13 cellular contexts compared by ENCODE assay signal in the genomic region with DNA sequence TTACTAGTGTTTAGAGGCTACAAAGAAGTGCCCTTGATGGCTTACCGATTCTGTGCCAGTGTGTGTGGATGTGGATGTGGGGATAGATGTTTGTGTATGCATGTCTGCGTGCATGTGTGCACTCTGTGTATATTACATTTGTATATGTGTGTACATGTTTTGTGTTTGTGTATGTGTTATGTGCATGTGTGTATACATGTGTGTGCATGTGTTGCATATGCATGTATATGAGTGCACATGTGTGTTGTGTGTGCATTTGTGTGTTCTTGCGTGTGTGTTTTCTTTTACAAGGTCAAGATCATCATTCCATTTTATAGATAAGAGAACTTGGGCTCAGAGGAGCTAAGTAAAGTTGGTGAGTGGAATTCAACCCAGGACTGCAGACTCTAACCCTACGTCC.
DNase-seq lines count a peak whose midpoint lies in the region; ATAC-seq, FAIRE-seq and TF ChIP-seq lines count a peak whose summit lies in the region.
"Had no signal": no experiment of that assay in that cellular context is flagged by ENCODE, and none has a peak within 500 bp of the region (broad histone marks: within the 10 kb centered on the region; RNA-seq: fewer than 3 reads in every experiment).

No MANE protein-coding gene starts in this region.

- H3K4me3 ChIP-seq in HepG2 (replicated peaks in 1 of 3; ENCODE audit: insufficient read depth in 1 of 3, low read depth in 2 of 3, low read length in 3 of 3) (no peak overlapping the region), right lobe of liver (no peak overlapping the region), osteoblast (ENCODE audit: insufficient read depth, low read length) (no peak overlapping the region), tibial artery (no peak overlapping the region)
- H3K4me3 ChIP-seq: GM12878 had no signal

- in situ Hi-C loops in HepG2 (cut with HindIII; ENCODE audit: extremely low pct_ligation_motif_present, low pct_unique_long_range_greater_than_20kb) = no loop called here

- TF ChIP-seq RAD21 in HepG2 (CRISPR knock-in tag; IDR thresholded peaks at IDR 0.05) = no peak

- H2AFZ ChIP-seq in HepG2 (ENCODE audit: low read length) (no peak overlapping the region), osteoblast (ENCODE audit: low read length) (no peak overlapping the region)

- POLR2A ChIA-PET in HepG2 (lab: Yijun Ruan, JAX) = no interaction called here
- POLR2A ChIA-PET in RWPE1 (lab: Yijun Ruan, JAX; ENCODE audit: low non-redundant PET) = no interaction called here

- H3K79me2 ChIP-seq in HepG2 (ENCODE audit: insufficient read depth, low read length) = no peaks in the 10 kb centered on the region
- no peaks in the 10 kb centered on the region for H3K79me2 ChIP-seq in osteoblast (ENCODE audit: insufficient read depth, low read length)

- TF ChIP-seq EP300 in HepG2 (IDR thresholded peaks at IDR 0.05; ENCODE audit: low read depth in 2 of 2, low read length in 2 of 2) (no peak), HepG2 (CRISPR knock-in tag; IDR thresholded peaks at IDR 0.05; ENCODE audit: borderline replicate concordance) (no peak)

- H3K27ac ChIP-seq in HepG2 (ENCODE audit: extremely low read length, insufficient read depth, low read length) = no peak overlapping the region
- H3K27ac ChIP-seq in right lobe of liver = no peak overlapping the region
- peak overlapping the region; percentile 76 for H3K27ac ChIP-seq in RWPE1
- H3K27ac ChIP-seq in osteoblast (ENCODE audit: low read depth, low read length) = peak overlapping the region; percentile 40
- H3K27ac ChIP-seq in tibial artery = no peak overlapping the region
- H3K27ac ChIP-seq: C4-2B had no signal

- H3K36me3 ChIP-seq in HepG2 (replicated peaks in 1 of 2; ENCODE audit: control insufficient read depth in 1 of 2, insufficient read depth in 2 of 2, low read length in 2 of 2) (no peaks in the 10 kb centered on the region), right lobe of liver (no peaks in the 10 kb centered on the region), osteoblast (ENCODE audit: insufficient read depth, low read length) (no peaks in the 10 kb centered on the region), tibial artery (no peaks in the 10 kb centered on the region)

- FAIRE-seq in HepG2 (lab: Jason Lieb, UNC) = no peak
- FAIRE-seq: GM12878, GM18507 had no signal

- TF ChIP-seq CTCF in HepG2 (CRISPR knock-in tag; IDR thresholded peaks at IDR 0.05) (no peak), right lobe of liver (IDR thresholded peaks at IDR 0.05) (no peak), RWPE1 (conservative IDR thresholded peaks at IDR 0.05; ENCODE audit: low read depth) (no peak), osteoblast (IDR thresholded peaks at IDR 0.05; ENCODE audit: extremely low read depth, low read depth, low read length) (no peak), tibial artery (IDR thresholded peaks at IDR 0.05) (no peak)

- H3K4me1 ChIP-seq in HepG2 (ENCODE audit: insufficient read depth, low read length) = no peaks in the 10 kb centered on the region
- no peaks in the 10 kb centered on the region for H3K4me1 ChIP-seq in right lobe of liver
- H3K4me1 ChIP-seq in osteoblast (ENCODE audit: insufficient read depth, low read length) = peaks cover 14% of the 10 kb centered on the region
- no peaks in the 10 kb centered on the region for H3K4me1 ChIP-seq in tibial artery

- intact Hi-C loops in HepG2 (cut with micrococcal nuclease; ENCODE audit: unreplicated experiment) = no loop called here
- intact Hi-C loops in right lobe of liver (cut with DNase I) = no loop called here
- intact Hi-C loops in tibial artery (cut with DNase I; ENCODE audit: low total_unique reads) = no loop called here

- TF ChIP-seq POLR2A in HepG2 (IDR thresholded peaks at IDR 0.05; ENCODE audit: insufficient read depth in 1 of 2, low read depth in 2 of 2, low read length in 2 of 2) = no peak
- TF ChIP-seq POLR2A in right lobe of liver (IDR thresholded peaks at IDR 0.05) = no peak

- BruUV-seq in HepG2 (replicated peaks; lab: Mats Ljungman, UMichigan) = no TSS peak

- no peaks in the 10 kb centered on the region for H3K9me3 ChIP-seq in HepG2 (ENCODE audit: low read length)
- no peaks in the 10 kb centered on the region for H3K9me3 ChIP-seq in right lobe of liver
- H3K9me3 ChIP-seq in osteoblast (ENCODE audit: low read depth, low read length) = peaks cover 4% of the 10 kb centered on the region
- no peaks in the 10 kb centered on the region for H3K9me3 ChIP-seq in tibial artery

- H4K20me1 ChIP-seq in HepG2 (ENCODE audit: insufficient read depth, low read length) = no peaks in the 10 kb centered on the region
- H4K20me1 ChIP-seq in osteoblast (ENCODE audit: insufficient read depth, low read length) = no peaks in the 10 kb centered on the region

- ATAC-seq in HepG2 (no peak), right lobe of liver (no peak)
- ATAC-seq: GM12878 had no signal

- no peak overlapping the region for H3K4me2 ChIP-seq in HepG2 (ENCODE audit: low read depth, low read length)
- H3K4me2 ChIP-seq in osteoblast (ENCODE audit: insufficient read depth, low read length) = no peak overlapping the region

- CTCF ChIA-PET in HepG2 (lab: Yijun Ruan, JAX; ENCODE audit: low intra/inter-chr PET ratio, low total read pairs) = no interaction called here
- CTCF ChIA-PET in RWPE1 (lab: Yijun Ruan, JAX) = interaction anchor here (0.6 kb wide), 1 partner anchor 350 kb away, joined by 3 read pairs; no protein-coding TSS in a partner anchor

- 1% methylated on average over 4 of the region's 4 CpGs for WGBS in HepG2 (ENCODE audit: low lambda C conversion rate)
- 62% methylated on average over 3 of the region's 4 CpGs for WGBS in right lobe of liver (ENCODE audit: insufficient coverage, low coverage, low lambda C conversion rate, missing lambda C conversion rate)

- no peak overlapping the region for H3K9ac ChIP-seq in HepG2 (ENCODE audit: insufficient read depth, low read depth, low read length)

- H3K27me3 ChIP-seq in HepG2 (ENCODE audit: control insufficient read depth in 1 of 2, insufficient read depth in 2 of 2, low read length in 2 of 2) (no peaks in the 10 kb centered on the region), right lobe of liver (no peaks in the 10 kb centered on the region), osteoblast (ENCODE audit: insufficient read depth, low read length) (no peaks in the 10 kb centered on the region), tibial artery (no peaks in the 10 kb centered on the region)

- DNase-seq in HepG2 (ENCODE audit: low spot score) (no peak), right lobe of liver (no peak), RWPE1 (ENCODE audit: low spot score) (no peak), osteoblast (ENCODE audit: insufficient read length, low spot score, missing footprints) (no peak), dedifferentiated amniotic fluid mesenchymal stem cell (ENCODE audit: extremely low spot score) (no peak), A172 (ENCODE audit: low spot score) (no peak), tibial artery (no peak)
- DNase-seq: CD4-positive, alpha-beta memory T cell; DMS79; H9 had no signal

TF ChIP-seq in HepG2, 621 proteins besides CTCF, POLR2A, EP300 and RAD21:
- no peak for TF ChIP-seq ZBTB3 (CRISPR knock-in tag; IDR thresholded peaks at IDR 0.05; ENCODE audit: borderline replicate concordance, low read depth)
- no peak for TF ChIP-seq ZFX (CRISPR knock-in tag; IDR thresholded peaks at IDR 0.05; ENCODE audit: low read depth)
- peak; percentile 97 for TF ChIP-seq MNT (IDR thresholded peaks at IDR 0.05)

Comparison
In these comparisons a context has a peak if more than half of its experiments do, and no peak if none do; other contexts are left out.
1. H3K27ac ChIP-seq: peak in RWPE1 (single experiment) and osteoblast (single experiment); none in HepG2 (single experiment), right lobe of liver (0 of 3) and tibial artery (0 of 2).